In the genomic region with DNA sequence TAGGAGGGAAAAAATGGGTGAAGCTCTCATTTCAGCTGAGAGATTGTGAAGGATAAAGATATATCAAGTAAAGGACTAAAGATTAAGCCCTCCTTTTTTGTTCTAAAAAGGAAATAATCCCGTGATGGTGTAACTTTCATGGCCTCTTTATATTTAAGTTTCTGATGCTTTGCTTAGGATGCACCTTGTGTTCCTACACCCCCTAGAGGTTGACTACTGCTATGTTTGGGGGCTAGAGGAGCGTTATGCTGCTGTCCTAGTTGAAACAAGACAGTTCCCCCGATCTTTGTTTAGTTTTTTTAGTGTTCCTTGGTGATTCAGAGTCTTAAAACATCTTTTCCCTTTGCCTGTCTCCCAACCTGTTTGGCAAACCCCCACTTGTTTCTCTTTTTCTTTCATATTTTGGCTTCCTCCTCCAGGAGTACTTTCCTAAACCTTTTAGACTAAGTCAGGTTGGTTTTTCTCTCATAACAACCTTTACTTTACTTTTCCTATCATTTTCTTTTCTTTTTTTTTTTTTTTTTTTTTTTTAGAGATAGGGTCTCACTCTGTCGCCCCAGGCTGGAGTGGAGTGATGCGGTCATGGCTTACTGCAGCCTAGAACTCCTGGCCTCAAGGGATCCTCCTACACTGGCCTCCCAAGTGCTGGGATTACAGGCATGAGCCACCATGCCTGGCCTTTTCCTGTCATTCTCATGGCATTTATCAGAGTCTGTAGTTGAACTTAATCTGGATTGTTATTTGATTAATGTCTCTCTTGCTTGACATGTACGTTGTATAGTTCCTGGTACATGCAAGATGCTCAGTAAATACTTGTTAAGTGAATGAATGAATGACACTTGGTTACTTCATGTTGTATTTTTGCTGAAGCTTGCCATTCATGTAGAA, we compare ENCODE assay signal across 8 cellular contexts. TPM values are rescaled to one million over a fixed set of nuclear protein-coding genes. Genes with fewer than 3 reads are reported as not detected.
DNase-seq lines count a peak whose midpoint lies in the region; ATAC-seq, FAIRE-seq and TF ChIP-seq lines count a peak whose summit lies in the region.

No MANE protein-coding gene starts in this region.

- H3K36me3 ChIP-seq in A673 (ENCODE audit: insufficient read depth, low read length, poor library complexity, severe bottlenecking) (peaks cover 47% of the 10 kb centered on the region), breast epithelium (no peaks in the 10 kb centered on the region), lower lobe of right lung (peaks cover 36% of the 10 kb centered on the region), upper lobe of right lung (peaks cover 30% of the 10 kb centered on the region)

- no peak for TF ChIP-seq POLR2A in breast epithelium (IDR thresholded peaks at IDR 0.05)

- BruUV-seq in A673 (replicated peaks; lab: Mats Ljungman, UMichigan): no TSS peak

- intact Hi-C loops in A673 (cut with micrococcal nuclease; ENCODE audit: unreplicated experiment) (no loop called here), breast epithelium (cut with DNase I; ENCODE audit: low total_unique reads) (no loop called here), lower lobe of right lung (cut with DNase I) (no loop called here), upper lobe of right lung (cut with DNase I) (no loop called here)

- TF ChIP-seq CTCF in A673 (conservative IDR thresholded peaks at IDR 0.05; ENCODE audit: low read depth, low read length) (peak; percentile 76), breast epithelium (IDR thresholded peaks at IDR 0.05) (peak in 2 of 3 donors; percentile 17 to 34), lower lobe of right lung (IDR thresholded peaks at IDR 0.05) (peak; percentile 62), upper lobe of right lung (IDR thresholded peaks at IDR 0.05) (peak; percentile 62)

- POLR2A ChIA-PET in A673 (lab: Charles Lee; ENCODE audit: low non-redundant PET): no interaction called here

- DNase-seq in A673 (ENCODE audit: low spot score): peak; percentile 73
- peak; percentile 73 for DNase-seq in HuH-7.5 (ENCODE audit: low spot score)
- DNase-seq in SHP77 treated with DMSO at 0.1 percent for 48 hours (lab: John Stamatoyannopoulos, UW): peak; percentile 7
- DNase-seq in breast epithelium (ENCODE audit: low spot score in 2 of 2): no peak
- DNase-seq in lower lobe of right lung: no peak
- no peak for DNase-seq in upper lobe of right lung
- no peak for DNase-seq in GOT3 (lab: John Stamatoyannopoulos, UW)

- H3K27me3 ChIP-seq in A673 (replicated peaks; ENCODE audit: insufficient read depth, low read depth, low read length, poor library complexity) (no peaks in the 10 kb centered on the region), breast epithelium (no peaks in the 10 kb centered on the region), lower lobe of right lung (ENCODE audit: low read depth) (no peaks in the 10 kb centered on the region), upper lobe of right lung (no peaks in the 10 kb centered on the region)

- H3K27ac ChIP-seq in A673 (ENCODE audit: low read depth, low read length, poor library complexity, severe bottlenecking): no peak overlapping the region
- H3K27ac ChIP-seq in breast epithelium: peak overlapping the region in 1 of 2 donors; percentile 19
- H3K27ac ChIP-seq in lower lobe of right lung: no peak overlapping the region
- H3K27ac ChIP-seq in upper lobe of right lung: no peak overlapping the region

- peak; percentile 55 for FAIRE-seq in G401.6 (lab: Jason Lieb, UNC)

- H3K9me3 ChIP-seq in A673 (ENCODE audit: low read depth, low read length, poor library complexity, severe bottlenecking) (no peaks in the 10 kb centered on the region), breast epithelium (no peaks in the 10 kb centered on the region), lower lobe of right lung (no peaks in the 10 kb centered on the region), upper lobe of right lung (no peaks in the 10 kb centered on the region)

- ATAC-seq in lower lobe of right lung: no peak
- ATAC-seq in upper lobe of right lung: peak; percentile 24

- peaks cover 15% of the 10 kb centered on the region for H3K4me1 ChIP-seq in A673 (ENCODE audit: insufficient read depth, low read length, poor library complexity, severe bottlenecking)
- H3K4me1 ChIP-seq in breast epithelium: no peaks in the 10 kb centered on the region
- H3K4me1 ChIP-seq in lower lobe of right lung: peaks cover 41% of the 10 kb centered on the region
- H3K4me1 ChIP-seq in upper lobe of right lung: peaks cover 28% of the 10 kb centered on the region

- H3K4me3 ChIP-seq in A673 (ENCODE audit: low read depth, low read length, poor library complexity, severe bottlenecking) (peak overlapping the region; percentile 93), breast epithelium (peak overlapping the region in 1 of 3 donors; percentile 98), lower lobe of right lung (peak overlapping the region; percentile 77), upper lobe of right lung (peak overlapping the region; percentile 95)

- CTCF ChIA-PET in A673 (lab: Charles Lee): interaction anchor here (0.6 kb wide), 1 partner anchor 77 kb away, joined by 9 read pairs; no protein-coding TSS in a partner anchor

RNA-seq across cellular contexts. Expression of a gene that starts 2.8 kb away (rescaled TPM):
- total RNA-seq in A673 (2021): 206 and 222 TPM in 2 replicates
- 100 to 1,000 TPM; 105 to 176 (median 127) TPM for total RNA-seq in breast epithelium
- total RNA-seq in lower lobe of right lung: 72.0 TPM
- total RNA-seq in upper lobe of right lung: 83.3 TPM

RNA-seq across cellular contexts. Expression of a gene that starts 26.8 kb away (rescaled TPM):
- 27.1 and 33.8 TPM in 2 replicates for total RNA-seq in A673 (2021)
- total RNA-seq in breast epithelium: 10 to 100 TPM in 2 of 3 donors, 1 to 10 TPM in 1; 7.8 to 15.7 (median 10.9) TPM
- 8.7 TPM for total RNA-seq in lower lobe of right lung
- total RNA-seq in upper lobe of right lung: 7.4 TPM

RNA-seq across cellular contexts. Expression of a gene that starts 50.6 kb away (rescaled TPM):
- total RNA-seq in A673 (2021) (3.4 and 4.7 TPM in 2 replicates), breast epithelium (10 to 100 TPM; 11.9 to 20.6 (median 14.9) TPM), lower lobe of right lung (23.5 TPM), upper lobe of right lung (37.1 TPM)

Comparison
In these comparisons a context has a peak if more than half of its experiments do, and no peak if none do; other contexts are left out.
1. DNase-seq: peak in A673 (single experiment), HuH-7.5 (single experiment) and SHP77 treated with DMSO at 0.1 percent for 48 hours (single experiment); none in breast epithelium (0 of 2), lower lobe of right lung (single experiment), upper lobe of right lung (single experiment) and GOT3 (single experiment).
2. CTCF ChIP-seq: peak in every context shown above with its lines; median percentile 76 in A673; 62 in lower lobe of right lung; 62 in upper lobe of right lung; 26 in breast epithelium.